ENCODE assay signal across 2 cellular contexts in the genomic region with DNA sequence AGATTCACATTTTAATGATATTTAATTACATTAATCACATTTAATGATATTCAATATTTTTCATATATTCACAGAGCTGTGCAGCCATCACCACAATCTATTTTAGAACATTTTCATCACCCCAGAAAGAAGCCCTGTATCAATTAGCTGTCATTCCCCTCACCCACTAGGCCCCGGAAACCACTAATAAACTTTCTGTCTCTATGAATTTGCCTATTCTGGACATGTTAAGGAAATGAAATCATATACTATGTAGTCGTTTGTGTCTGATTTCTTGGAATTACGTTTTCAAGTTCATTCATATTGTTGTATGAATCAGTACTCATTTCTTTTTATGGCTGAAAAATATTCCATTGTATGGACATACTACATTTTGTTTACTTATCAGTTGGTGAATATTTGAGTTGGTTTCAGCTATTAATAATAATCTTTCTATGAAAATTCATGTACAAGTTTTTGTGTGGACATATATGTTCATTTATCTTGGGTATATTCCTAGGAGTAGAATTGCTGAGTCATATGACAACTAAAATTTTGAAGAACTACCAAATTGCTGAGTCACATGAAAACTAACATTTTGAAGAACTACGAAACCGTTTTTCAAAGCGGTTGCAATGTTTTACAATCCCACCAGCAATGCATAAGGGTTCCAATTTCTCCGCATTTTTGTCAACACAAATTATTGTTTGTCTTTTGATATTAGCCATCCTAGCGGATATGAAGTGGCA.
A peak's percentile ranks its signal among the peaks of the same experiment; 100 is the strongest.
TF ChIP-seq lines count a peak whose summit lies in the region.

No MANE protein-coding gene starts in this region.

TF ChIP-seq in GM23338, 12 proteins besides CTCF, POLR2A, EP300 and RAD21 (continued from another document):
- no peak for TF ChIP-seq EZH2 (IDR thresholded peaks at IDR 0.05; ENCODE audit: low read depth, unreplicated experiment)
- no peak for TF ChIP-seq ZNF114 (CRISPR knock-in tag; IDR thresholded peaks at IDR 0.05)
- no peak for TF ChIP-seq NANOG (IDR thresholded peaks at IDR 0.05; ENCODE audit: borderline replicate concordance)

TF ChIP-seq in SK-N-SH, 30 proteins besides CTCF, POLR2A, EP300 and RAD21 (continued from another document):
- no peak for TF ChIP-seq ZBTB33 (IDR thresholded peaks at IDR 0.05; ENCODE audit: borderline replicate concordance, low read depth)
- TF ChIP-seq, protein P1, sequence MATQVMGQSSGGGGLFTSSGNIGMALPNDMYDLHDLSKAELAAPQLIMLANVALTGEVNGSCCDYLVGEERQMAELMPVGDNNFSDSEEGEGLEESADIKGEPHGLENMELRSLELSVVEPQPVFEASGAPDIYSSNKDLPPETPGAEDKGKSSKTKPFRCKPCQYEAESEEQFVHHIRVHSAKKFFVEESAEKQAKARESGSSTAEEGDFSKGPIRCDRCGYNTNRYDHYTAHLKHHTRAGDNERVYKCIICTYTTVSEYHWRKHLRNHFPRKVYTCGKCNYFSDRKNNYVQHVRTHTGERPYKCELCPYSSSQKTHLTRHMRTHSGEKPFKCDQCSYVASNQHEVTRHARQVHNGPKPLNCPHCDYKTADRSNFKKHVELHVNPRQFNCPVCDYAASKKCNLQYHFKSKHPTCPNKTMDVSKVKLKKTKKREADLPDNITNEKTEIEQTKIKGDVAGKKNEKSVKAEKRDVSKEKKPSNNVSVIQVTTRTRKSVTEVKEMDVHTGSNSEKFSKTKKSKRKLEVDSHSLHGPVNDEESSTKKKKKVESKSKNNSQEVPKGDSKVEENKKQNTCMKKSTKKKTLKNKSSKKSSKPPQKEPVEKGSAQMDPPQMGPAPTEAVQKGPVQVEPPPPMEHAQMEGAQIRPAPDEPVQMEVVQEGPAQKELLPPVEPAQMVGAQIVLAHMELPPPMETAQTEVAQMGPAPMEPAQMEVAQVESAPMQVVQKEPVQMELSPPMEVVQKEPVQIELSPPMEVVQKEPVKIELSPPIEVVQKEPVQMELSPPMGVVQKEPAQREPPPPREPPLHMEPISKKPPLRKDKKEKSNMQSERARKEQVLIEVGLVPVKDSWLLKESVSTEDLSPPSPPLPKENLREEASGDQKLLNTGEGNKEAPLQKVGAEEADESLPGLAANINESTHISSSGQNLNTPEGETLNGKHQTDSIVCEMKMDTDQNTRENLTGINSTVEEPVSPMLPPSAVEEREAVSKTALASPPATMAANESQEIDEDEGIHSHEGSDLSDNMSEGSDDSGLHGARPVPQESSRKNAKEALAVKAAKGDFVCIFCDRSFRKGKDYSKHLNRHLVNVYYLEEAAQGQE (IDR thresholded peaks at IDR 0.05; ENCODE audit: low read depth, low read length) = no peak
- 0 out of 2 replicates have a peak, but pooled peaks have one; percentile 7 for TF ChIP-seq TCF12 (IDR thresholded peaks at IDR 0.05)
- TF ChIP-seq FOSL2 (IDR thresholded peaks at IDR 0.05; ENCODE audit: borderline replicate concordance, low read depth) = no peak
